ENCODE assay signal across 1 cellular context in the genomic region with DNA sequence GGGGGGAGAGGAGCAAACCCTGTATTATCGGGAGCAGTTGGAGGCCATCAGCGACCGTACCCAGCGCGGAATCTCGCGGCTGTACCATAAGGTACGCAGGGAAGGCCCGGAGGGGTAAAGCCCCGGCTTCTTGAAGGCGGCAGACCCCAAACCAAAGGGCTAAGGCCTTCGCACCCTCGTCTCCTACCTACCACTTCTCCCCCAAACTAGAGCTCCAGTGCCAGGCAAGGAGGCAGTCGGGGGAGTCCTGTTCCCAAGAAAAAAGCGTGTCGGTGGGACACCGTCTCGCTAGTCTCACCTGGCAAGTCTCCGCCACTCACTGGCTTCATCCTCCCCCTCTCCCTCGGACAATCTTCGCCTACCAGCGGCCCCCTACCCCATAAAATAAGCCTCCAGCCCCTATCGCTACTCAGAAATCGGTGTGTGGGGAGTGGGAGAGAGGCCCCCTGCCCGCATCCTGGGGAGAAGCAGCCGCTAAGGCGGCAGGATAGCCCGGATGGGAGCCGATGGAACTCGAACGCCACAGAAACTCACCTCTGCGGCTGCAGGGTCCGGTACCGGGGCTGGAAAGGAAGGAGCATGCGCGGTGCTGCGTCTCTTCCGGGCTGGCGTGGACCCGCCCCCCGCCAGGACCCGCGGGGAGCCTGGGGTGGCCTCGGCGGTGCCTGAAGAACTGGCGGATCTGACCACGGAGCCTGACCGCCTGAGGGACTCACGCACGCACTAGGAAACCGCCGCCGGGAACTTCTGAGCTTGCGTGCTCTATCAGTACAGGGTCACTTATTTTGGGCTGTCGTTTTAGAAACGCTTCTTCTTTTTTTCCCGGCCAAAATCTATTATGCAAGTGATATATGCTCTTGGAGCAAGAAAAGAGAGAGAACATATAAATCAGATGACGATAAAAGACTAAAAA.
TF ChIP-seq lines count a peak whose summit lies in the region.

Gene RPS10 (minus strand): TSS at position 572 of the 913 bp plus-strand sequence. CDS start 848 bp downstream, outside the sequence.

TF ChIP-seq in HepG2, 621 proteins besides CTCF, POLR2A, EP300 and RAD21 (continued from another document and continues in another):
- TF ChIP-seq, protein P1, sequence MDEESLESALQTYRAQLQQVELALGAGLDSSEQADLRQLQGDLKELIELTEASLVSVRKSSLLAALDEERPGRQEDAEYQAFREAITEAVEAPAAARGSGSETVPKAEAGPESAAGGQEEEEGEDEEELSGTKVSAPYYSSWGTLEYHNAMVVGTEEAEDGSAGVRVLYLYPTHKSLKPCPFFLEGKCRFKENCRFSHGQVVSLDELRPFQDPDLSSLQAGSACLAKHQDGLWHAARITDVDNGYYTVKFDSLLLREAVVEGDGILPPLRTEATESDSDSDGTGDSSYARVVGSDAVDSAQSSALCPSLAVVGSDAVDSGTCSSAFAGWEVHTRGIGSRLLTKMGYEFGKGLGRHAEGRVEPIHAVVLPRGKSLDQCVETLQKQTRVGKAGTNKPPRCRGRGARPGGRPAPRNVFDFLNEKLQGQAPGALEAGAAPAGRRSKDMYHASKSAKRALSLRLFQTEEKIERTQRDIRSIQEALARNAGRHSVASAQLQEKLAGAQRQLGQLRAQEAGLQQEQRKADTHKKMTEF (CRISPR knock-in tag; IDR thresholded peaks at IDR 0.05): peak; percentile 87
- TF ChIP-seq ZBTB2 (CRISPR knock-in tag; IDR thresholded peaks at IDR 0.05; ENCODE audit: low read depth) (no peak), SIX1 (CRISPR knock-in tag; IDR thresholded peaks at IDR 0.05; ENCODE audit: borderline replicate concordance) (no peak), ZNF552 (CRISPR knock-in tag; IDR thresholded peaks at IDR 0.05; ENCODE audit: borderline replicate concordance) (no peak), NONO (IDR thresholded peaks at IDR 0.05) (no peak), NONO (CRISPR knock-in tag; conservative IDR thresholded peaks at IDR 0.05) (peak; percentile 84), ZNF180 (CRISPR knock-in tag; IDR thresholded peaks at IDR 0.05; ENCODE audit: borderline replicate concordance, low read depth) (no peak), HOXD1 (CRISPR knock-in tag; IDR thresholded peaks at IDR 0.05) (no peak), RFX5 (IDR thresholded peaks at IDR 0.05; ENCODE audit: low read depth, low read length) (no peak), KAT8 (CRISPR knock-in tag; IDR thresholded peaks at IDR 0.05) (peak; percentile 90), WIZ (CRISPR knock-in tag; IDR thresholded peaks at IDR 0.05) (peak; percentile 88; the same call in 1 of the 2 replicates), CENPT (CRISPR knock-in tag; IDR thresholded peaks at IDR 0.05; ENCODE audit: low read depth) (no peak), ZNF543 (CRISPR knock-in tag; IDR thresholded peaks at IDR 0.05) (0 out of 2 replicates have a peak, but pooled peaks have one; percentile 32), KDM3A (CRISPR knock-in tag; IDR thresholded peaks at IDR 0.05; ENCODE audit: low read depth) (peak; percentile 65; the same call in 1 of the 2 replicates), NFE2L1 (CRISPR knock-in tag; IDR thresholded peaks at IDR 0.05; ENCODE audit: borderline replicate concordance) (peak; percentile 34; the same call in 1 of the 2 replicates), ELK4 (CRISPR knock-in tag; IDR thresholded peaks at IDR 0.05; ENCODE audit: borderline replicate concordance) (no peak), NR2F1 (CRISPR knock-in tag; IDR thresholded peaks at IDR 0.05) (peak in 1 of 2 experiments; percentile 21; a peak in 2 of 4 replicates), MAFF (IDR thresholded peaks at IDR 0.05; ENCODE audit: low read depth, low read length) (no peak), HMGA1 (CRISPR knock-in tag; conservative IDR thresholded peaks at IDR 0.05) (no peak), HNRNPUL1 (IDR thresholded peaks at IDR 0.05; ENCODE audit: low read depth, low read length) (no peak), POGZ (CRISPR knock-in tag; IDR thresholded peaks at IDR 0.05) (peak; percentile 79; the same call in 1 of the 2 replicates), NR2F2 (IDR thresholded peaks at IDR 0.05; ENCODE audit: borderline replicate concordance, low read depth) (no peak), LRRFIP1 (CRISPR knock-in tag; conservative IDR thresholded peaks at IDR 0.05) (no peak), FOXA1 (IDR thresholded peaks at IDR 0.05) (no peak), FOXA1 (CRISPR knock-in tag; IDR thresholded peaks at IDR 0.05) (0 out of 2 replicates have a peak, but pooled peaks have one; percentile 12), RFX1 (IDR thresholded peaks at IDR 0.05) (no peak), ZBTB43 (CRISPR knock-in tag; conservative IDR thresholded peaks at IDR 0.05) (no peak; the same call in 1 of the 2 replicates), KMT2A (CRISPR knock-in tag; IDR thresholded peaks at IDR 0.05) (peak; percentile 72; the same call in 1 of the 2 replicates), AFF4 (CRISPR knock-in tag; IDR thresholded peaks at IDR 0.05) (0 out of 2 replicates have a peak, but pooled peaks have one; percentile 61)
- TF ChIP-seq, protein P2, sequence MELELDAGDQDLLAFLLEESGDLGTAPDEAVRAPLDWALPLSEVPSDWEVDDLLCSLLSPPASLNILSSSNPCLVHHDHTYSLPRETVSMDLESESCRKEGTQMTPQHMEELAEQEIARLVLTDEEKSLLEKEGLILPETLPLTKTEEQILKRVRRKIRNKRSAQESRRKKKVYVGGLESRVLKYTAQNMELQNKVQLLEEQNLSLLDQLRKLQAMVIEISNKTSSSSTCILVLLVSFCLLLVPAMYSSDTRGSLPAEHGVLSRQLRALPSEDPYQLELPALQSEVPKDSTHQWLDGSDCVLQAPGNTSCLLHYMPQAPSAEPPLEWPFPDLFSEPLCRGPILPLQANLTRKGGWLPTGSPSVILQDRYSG (CRISPR knock-in tag; IDR thresholded peaks at IDR 0.05): no peak
- TF ChIP-seq, protein P3, sequence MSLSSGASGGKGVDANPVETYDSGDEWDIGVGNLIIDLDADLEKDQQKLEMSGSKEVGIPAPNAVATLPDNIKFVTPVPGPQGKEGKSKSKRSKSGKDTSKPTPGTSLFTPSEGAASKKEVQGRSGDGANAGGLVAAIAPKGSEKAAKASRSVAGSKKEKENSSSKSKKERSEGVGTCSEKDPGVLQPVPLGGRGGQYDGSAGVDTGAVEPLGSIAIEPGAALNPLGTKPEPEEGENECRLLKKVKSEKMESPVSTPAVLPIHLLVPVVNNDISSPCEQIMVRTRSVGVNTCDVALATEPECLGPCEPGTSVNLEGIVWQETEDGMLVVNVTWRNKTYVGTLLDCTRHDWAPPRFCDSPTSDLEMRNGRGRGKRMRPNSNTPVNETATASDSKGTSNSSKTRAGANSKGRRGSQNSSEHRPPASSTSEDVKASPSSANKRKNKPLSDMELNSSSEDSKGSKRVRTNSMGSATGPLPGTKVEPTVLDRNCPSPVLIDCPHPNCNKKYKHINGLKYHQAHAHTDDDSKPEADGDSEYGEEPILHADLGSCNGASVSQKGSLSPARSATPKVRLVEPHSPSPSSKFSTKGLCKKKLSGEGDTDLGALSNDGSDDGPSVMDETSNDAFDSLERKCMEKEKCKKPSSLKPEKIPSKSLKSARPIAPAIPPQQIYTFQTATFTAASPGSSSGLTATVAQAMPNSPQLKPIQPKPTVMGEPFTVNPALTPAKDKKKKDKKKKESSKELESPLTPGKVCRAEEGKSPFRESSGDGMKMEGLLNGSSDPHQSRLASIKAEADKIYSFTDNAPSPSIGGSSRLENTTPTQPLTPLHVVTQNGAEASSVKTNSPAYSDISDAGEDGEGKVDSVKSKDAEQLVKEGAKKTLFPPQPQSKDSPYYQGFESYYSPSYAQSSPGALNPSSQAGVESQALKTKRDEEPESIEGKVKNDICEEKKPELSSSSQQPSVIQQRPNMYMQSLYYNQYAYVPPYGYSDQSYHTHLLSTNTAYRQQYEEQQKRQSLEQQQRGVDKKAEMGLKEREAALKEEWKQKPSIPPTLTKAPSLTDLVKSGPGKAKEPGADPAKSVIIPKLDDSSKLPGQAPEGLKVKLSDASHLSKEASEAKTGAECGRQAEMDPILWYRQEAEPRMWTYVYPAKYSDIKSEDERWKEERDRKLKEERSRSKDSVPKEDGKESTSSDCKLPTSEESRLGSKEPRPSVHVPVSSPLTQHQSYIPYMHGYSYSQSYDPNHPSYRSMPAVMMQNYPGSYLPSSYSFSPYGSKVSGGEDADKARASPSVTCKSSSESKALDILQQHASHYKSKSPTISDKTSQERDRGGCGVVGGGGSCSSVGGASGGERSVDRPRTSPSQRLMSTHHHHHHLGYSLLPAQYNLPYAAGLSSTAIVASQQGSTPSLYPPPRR (CRISPR knock-in tag; IDR thresholded peaks at IDR 0.05; ENCODE audit: borderline replicate concordance): peak; percentile 47; the same call in 1 of the 2 replicates
- TF ChIP-seq, protein P4, sequence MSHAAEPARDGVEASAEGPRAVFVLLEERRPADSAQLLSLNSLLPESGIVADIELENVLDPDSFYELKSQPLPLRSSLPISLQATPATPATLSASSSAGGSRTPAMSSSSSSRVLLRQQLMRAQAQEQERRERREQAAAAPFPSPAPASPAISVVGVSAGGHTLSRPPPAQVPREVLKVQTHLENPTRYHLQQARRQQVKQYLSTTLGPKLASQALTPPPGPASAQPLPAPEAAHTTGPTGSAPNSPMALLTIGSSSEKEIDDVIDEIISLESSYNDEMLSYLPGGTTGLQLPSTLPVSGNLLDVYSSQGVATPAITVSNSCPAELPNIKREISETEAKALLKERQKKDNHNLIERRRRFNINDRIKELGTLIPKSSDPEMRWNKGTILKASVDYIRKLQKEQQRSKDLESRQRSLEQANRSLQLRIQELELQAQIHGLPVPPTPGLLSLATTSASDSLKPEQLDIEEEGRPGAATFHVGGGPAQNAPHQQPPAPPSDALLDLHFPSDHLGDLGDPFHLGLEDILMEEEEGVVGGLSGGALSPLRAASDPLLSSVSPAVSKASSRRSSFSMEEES (CRISPR knock-in tag; IDR thresholded peaks at IDR 0.05): peak; percentile 50; the same call in 1 of the 2 replicates
